Comparison of ENCODE assay signal across 8 cellular contexts in the genomic region with DNA sequence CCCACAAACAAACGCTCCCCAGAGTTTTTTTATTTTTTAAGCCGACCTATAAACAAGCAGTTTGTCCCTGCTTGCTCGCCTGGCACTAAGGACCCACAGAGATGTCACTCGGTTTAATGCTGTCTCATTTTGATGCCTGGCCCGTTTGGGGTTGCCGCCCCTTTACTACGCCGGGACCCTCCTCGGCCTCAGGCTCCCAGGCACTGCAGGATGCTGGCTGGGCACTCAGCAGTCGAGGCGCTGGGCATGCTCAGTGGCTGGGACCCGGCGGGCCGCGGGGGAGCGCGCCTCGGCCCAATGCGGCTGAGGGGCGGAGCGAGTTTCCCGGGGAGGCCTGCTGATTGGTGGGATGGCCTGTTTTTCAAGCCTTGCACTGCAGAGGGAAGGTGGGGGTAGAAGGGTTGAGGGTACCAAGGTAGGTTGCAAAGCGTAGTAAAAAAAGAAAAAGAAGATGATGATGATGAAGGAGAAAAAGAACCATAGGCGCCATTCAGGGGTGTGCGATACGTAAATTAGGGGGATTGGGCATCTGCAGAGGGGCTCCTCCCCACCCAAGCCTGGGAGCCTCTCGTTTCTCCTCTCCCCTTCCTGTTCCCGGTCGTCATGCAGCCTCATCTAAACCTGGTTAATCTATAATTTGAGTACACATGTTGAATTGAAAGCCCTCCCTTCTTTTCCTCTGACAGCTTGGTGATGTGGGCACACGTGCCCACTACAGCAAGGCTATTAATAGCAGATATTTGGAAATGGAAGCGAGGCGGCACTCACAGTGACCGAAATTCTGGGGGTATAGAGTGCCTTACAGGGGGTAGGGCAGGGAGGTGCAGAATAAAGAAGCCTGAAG. TPM values are rescaled to one million over a fixed set of nuclear protein-coding genes. Genes with fewer than 3 reads are reported as not detected.
DNase-seq lines count a peak whose midpoint lies in the region; ATAC-seq and TF ChIP-seq lines count a peak whose summit lies in the region.

No MANE protein-coding gene starts in this region.

- peaks cover 8% of the 10 kb centered on the region; the same call in 1 of the 2 replicates for H3K4me1 ChIP-seq in HUES48 (ENCODE audit: control insufficient read depth, insufficient read depth, low read length)
- peaks cover 3% of the 10 kb centered on the region for H3K4me1 ChIP-seq in cardiac muscle cell (ENCODE audit: low read depth)
- H3K4me1 ChIP-seq in urinary bladder (ENCODE audit: insufficient read depth): no peaks in the 10 kb centered on the region

- peaks cover 33% of the 10 kb centered on the region for H3K4me1 Mint-ChIP-seq in activated naive CD8-positive, alpha-beta T cell (ENCODE audit: low read depth)

- peaks cover 2% of the 10 kb centered on the region for H3K36me3 Mint-ChIP-seq in activated naive CD8-positive, alpha-beta T cell

- TF ChIP-seq CTCF in cardiac muscle cell (IDR thresholded peaks at IDR 0.05; ENCODE audit: low read depth, low read length): no peak

- H3K27ac ChIP-seq in HUES48 (ENCODE audit: low read depth, low read length): peak overlapping the region; percentile 83
- H3K27ac ChIP-seq in cardiac muscle cell: no peak overlapping the region
- H3K27ac ChIP-seq in urinary bladder (ENCODE audit: low read depth): peak overlapping the region; percentile 58

- H3K4me3 Mint-ChIP-seq in activated naive CD8-positive, alpha-beta T cell: peak overlapping the region; percentile 88

- H3K9me3 Mint-ChIP-seq in activated naive CD8-positive, alpha-beta T cell (ENCODE audit: low read depth): no peaks in the 10 kb centered on the region

- 7% methylated on average over 33 of the region's 33 CpGs for WGBS in urinary bladder

- H3K36me3 ChIP-seq in HUES48 (ENCODE audit: control insufficient read depth, insufficient read depth, low read length) (peaks cover 17% of the 10 kb centered on the region), cardiac muscle cell (no peaks in the 10 kb centered on the region), urinary bladder (ENCODE audit: insufficient read depth) (peaks cover 3% of the 10 kb centered on the region)

- no peak overlapping the region for H3K9ac ChIP-seq in HUES48 (ENCODE audit: low read depth, low read length)

- H3K27me3 Mint-ChIP-seq in activated naive CD8-positive, alpha-beta T cell: peaks cover 1% of the 10 kb centered on the region

- peak overlapping the region; percentile 84 for H3K4me3 ChIP-seq in HUES48 (ENCODE audit: low read depth, low read length)
- H3K4me3 ChIP-seq in cardiac muscle cell: peak overlapping the region; percentile 92
- H3K4me3 ChIP-seq in urinary bladder (ENCODE audit: low read depth, low read length): peak overlapping the region; percentile 29

- in situ Hi-C loops in Caki2 (cut with HindIII; ENCODE audit: low pct_unique_long_range_greater_than_20kb, low sequenced_read_pairs): no loop called here

- peak overlapping the region; percentile 41 for H3K27ac Mint-ChIP-seq in activated naive CD8-positive, alpha-beta T cell

- intact Hi-C loops in posterior vena cava (cut with DNase I): loop anchor here (2.0 to 10.0 kb wide), 4 partner anchors 36 to 916 kb away; a partner anchor contains a TSS

- H3K9me3 ChIP-seq in HUES48 (ENCODE audit: control insufficient read depth, insufficient read depth, low read length) (no peaks in the 10 kb centered on the region), cardiac muscle cell (ENCODE audit: low read depth) (no peaks in the 10 kb centered on the region)

- ATAC-seq in GM21360 (IDR thresholded peaks at IDR 0.05; ENCODE audit: unreplicated experiment): peak; percentile 82

- H3K27me3 ChIP-seq in HUES48 (ENCODE audit: control insufficient read depth, insufficient read depth, low read length): no peaks in the 10 kb centered on the region
- no peaks in the 10 kb centered on the region for H3K27me3 ChIP-seq in cardiac muscle cell

- peak; percentile 93 for DNase-seq in Caki2 (ENCODE audit: low read depth)
- DNase-seq in SHP77 (lab: John Stamatoyannopoulos, UW): peak; percentile 80 to 89
- peak; percentile 86 to 94 for DNase-seq in cardiac muscle cell (ENCODE audit: low read depth in 1 of 2, low spot score in 1 of 2)
- DNase-seq in posterior vena cava (ENCODE audit: low spot score): peak; percentile 91

RNA-seq across cellular contexts. Expression of a gene that starts 1.5 kb away (rescaled TPM):
- total RNA-seq in Caki2 (2014; rRNA removed; shearing (Covaris generic); ENCODE audit: low replicate concordance): 3.5 and 5.8 TPM in 2 replicates
- total RNA-seq in cardiac muscle cell (18.5 and 40.4 TPM in 2 replicates), posterior vena cava (10 to 100 TPM; 10.8 to 12.4 TPM), urinary bladder (28.5 TPM)
- polyA plus RNA-seq in cardiac muscle cell (4.1 and 11.5 TPM in 2 replicates), urinary bladder (26.8 TPM)

RNA-seq across cellular contexts. Expression of a gene that starts 34.7 kb away (rescaled TPM):
- total RNA-seq in Caki2 (2014; rRNA removed; shearing (Covaris generic); ENCODE audit: low replicate concordance): 7.4 and 8.6 TPM in 2 replicates
- total RNA-seq in cardiac muscle cell (3.6 and 6.3 TPM in 2 replicates), posterior vena cava (10 to 100 TPM; 39.3 to 40.5 TPM), urinary bladder (73.5 TPM)
- polyA plus RNA-seq in cardiac muscle cell (12.9 and 17.8 TPM in 2 replicates), urinary bladder (15.1 TPM)

Comparison
In these comparisons a context has a peak if more than half of its experiments do, and no peak if none do; other contexts are left out.
1. H3K4me3 ChIP-seq: peak in every context shown above with its lines; median percentile 92 in cardiac muscle cell; 84 in HUES48; 29 in urinary bladder.